ENCODE assay signal across 15 cellular contexts in the genomic region with DNA sequence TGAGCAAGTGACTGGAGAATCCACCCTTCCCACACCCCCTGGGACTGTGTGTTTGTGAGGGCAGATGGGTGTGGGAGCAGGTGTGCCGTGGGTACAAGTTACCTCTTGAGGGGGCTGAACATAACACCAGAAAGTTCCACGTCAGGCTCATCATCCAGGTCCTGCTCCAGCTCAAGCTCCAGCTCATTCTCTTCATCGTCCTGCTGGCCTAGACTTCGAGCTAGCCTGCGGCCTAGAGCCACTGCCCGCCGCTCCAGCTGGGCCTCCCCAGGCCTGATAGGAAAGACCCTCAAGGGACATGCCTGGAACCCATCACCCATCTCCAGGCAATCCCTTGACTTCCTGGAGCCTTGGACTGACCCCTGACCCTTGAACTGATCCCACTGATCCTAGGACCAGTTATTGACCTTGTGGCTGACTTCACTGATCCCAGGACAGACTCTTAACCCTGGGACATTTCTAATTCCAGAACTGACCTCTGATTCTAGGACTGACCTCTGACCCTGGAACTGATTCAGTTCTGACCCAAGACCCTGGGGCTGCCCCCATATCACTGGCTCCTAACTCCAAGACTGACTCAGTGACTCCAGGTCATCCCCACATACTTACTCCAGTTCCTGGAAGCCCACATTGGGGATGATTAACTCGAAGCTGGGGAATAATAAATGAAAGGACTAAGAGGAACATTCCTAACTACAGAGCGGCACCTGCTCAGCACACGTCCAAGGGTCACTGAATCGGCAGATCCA. TPM values are rescaled to one million over a fixed set of nuclear protein-coding genes. Genes with fewer than 3 reads are reported as not detected.
DNase-seq lines count a peak whose midpoint lies in the region; ATAC-seq and TF ChIP-seq lines count a peak whose summit lies in the region.
"Had no signal": no experiment of that assay in that cellular context is flagged by ENCODE, and none has a peak within 500 bp of the region (broad histone marks: within the 10 kb centered on the region; RNA-seq: fewer than 3 reads in every experiment).

No MANE protein-coding gene starts in this region.

- H3K9me3 ChIP-seq in liver (ENCODE audit: control insufficient read depth in 4 of 4, low read length in 3 of 4) (no peaks in the 10 kb centered on the region), upper lobe of right lung (no peaks in the 10 kb centered on the region), PC-9 (ENCODE audit: insufficient read depth, low read depth) (no peaks in the 10 kb centered on the region)

- TF ChIP-seq RAD21 in liver (IDR thresholded peaks at IDR 0.05): no peak

- peaks cover 32% of the 10 kb centered on the region for H3K79me2 ChIP-seq in PC-9 (ENCODE audit: low read depth)

- H3K27ac Mint-ChIP-seq in activated naive CD4-positive, alpha-beta T cell treated with anti-CD3 and anti-CD28 coated beads, Interleukin-2, amount 10 ng/mL, durations not matched to agents 7 days and 5 days: no peak overlapping the region
- no peak overlapping the region for H3K27ac Mint-ChIP-seq in chondrocyte (ENCODE audit: unreplicated experiment)

- peaks cover 71% of the 10 kb centered on the region for H3K27me3 Mint-ChIP-seq in activated naive CD4-positive, alpha-beta T cell treated with anti-CD3 and anti-CD28 coated beads, Interleukin-2, amount 10 ng/mL, durations not matched to agents 7 days and 5 days
- H3K27me3 Mint-ChIP-seq in chondrocyte (ENCODE audit: low read depth): peaks cover 5% of the 10 kb centered on the region

- intact Hi-C loops in upper lobe of right lung (cut with DNase I) (no loop called here), PC-9 (cut with micrococcal nuclease; ENCODE audit: unreplicated experiment) (no loop called here)

- CTCF ChIA-PET in activated naive CD4-positive, alpha-beta T cell treated with anti-CD3 and anti-CD28 coated beads, Interleukin-2, amount 10 ng/mL, durations not matched to agents 7 days and 5 days (lab: Charles Lee): interaction anchor here (0.8 to 2.5 kb wide), 6 partner anchors 9 to 145 kb away, joined by 3 to 12 read pairs (median 3); no protein-coding TSS in a partner anchor
- CTCF ChIA-PET in PC-9 (lab: Charles Lee): no interaction called here

- no peak overlapping the region for H3K27ac ChIP-seq in liver (ENCODE audit: low read depth in 1 of 2, low read length in 2 of 2)
- H3K27ac ChIP-seq in upper lobe of right lung: no peak overlapping the region
- no peak overlapping the region for H3K27ac ChIP-seq in PC-9
- H3K27ac ChIP-seq: 22Rv1 had no signal

- TF ChIP-seq CTCF in chondrocyte (IDR thresholded peaks at IDR 0.05) (no peak), liver (IDR thresholded peaks at IDR 0.05; ENCODE audit: low read depth, low read length, missing input control) (no peak), upper lobe of right lung (IDR thresholded peaks at IDR 0.05) (no peak), PC-9 (conservative IDR thresholded peaks at IDR 0.05) (no peak)

- no TSS peak for BruUV-seq in PC-9 (replicated peaks; lab: Mats Ljungman, UMichigan)

- ATAC-seq in upper lobe of right lung: no peak

- H3K36me3 ChIP-seq in liver (ENCODE audit: control insufficient read depth in 4 of 4, insufficient read depth in 3 of 4, low read depth in 1 of 4, low read length in 3 of 4) (no peaks in the 10 kb centered on the region), upper lobe of right lung (no peaks in the 10 kb centered on the region), PC-9 (ENCODE audit: low read depth) (peaks cover 13% of the 10 kb centered on the region; the same call in 1 of the 2 replicates)

- no peak overlapping the region for H3K4me3 Mint-ChIP-seq in activated naive CD4-positive, alpha-beta T cell treated with anti-CD3 and anti-CD28 coated beads, Interleukin-2, amount 10 ng/mL, durations not matched to agents 7 days and 5 days
- no peak overlapping the region for H3K4me3 Mint-ChIP-seq in chondrocyte (ENCODE audit: unreplicated experiment)

- H4K20me1 ChIP-seq in PC-9 (ENCODE audit: insufficient read depth): no peaks in the 10 kb centered on the region

- DNase-seq in activated naive CD4-positive, alpha-beta T cell treated with anti-CD3 and anti-CD28 coated beads, Interleukin-2, amount 10 ng/mL, durations not matched to agents 7 days and 5 days: peak; percentile 18
- no peak for DNase-seq in activated naive CD4-positive, alpha-beta T cell treated with Interleukin-2 at 50 U/mL for 16 hours
- peak; percentile 34 for DNase-seq in chondrocyte (ENCODE audit: low spot score)
- DNase-seq in upper lobe of right lung: peak; percentile 42
- DNase-seq in NCI-H187 treated with DMSO at 0.1 percent for 48 hours (lab: John Stamatoyannopoulos, UW): no peak
- no peak for DNase-seq in GF-D8 (lab: John Stamatoyannopoulos, UW)
- no peak for DNase-seq in PC-9
- DNase-seq: C1 segment of cervical spinal cord, COR-L47, DMS153, KG1, NCI-H1092, NCI-H1694 had no signal

- no peak overlapping the region for H3K9ac ChIP-seq in liver (ENCODE audit: low read depth in 1 of 2, low read length in 2 of 2)

- H3K4me1 Mint-ChIP-seq in activated naive CD4-positive, alpha-beta T cell treated with anti-CD3 and anti-CD28 coated beads, Interleukin-2, amount 10 ng/mL, durations not matched to agents 7 days and 5 days: peaks cover 14% of the 10 kb centered on the region
- peaks cover 10% of the 10 kb centered on the region for H3K4me1 Mint-ChIP-seq in chondrocyte (ENCODE audit: low read depth)

- no peak overlapping the region for H2AFZ ChIP-seq in PC-9

- WGBS in liver: 90% methylated on average over 11 of the region's 11 CpGs

- no peaks in the 10 kb centered on the region for H3K9me2 ChIP-seq in PC-9 (ENCODE audit: insufficient read depth)

- no peaks in the 10 kb centered on the region for H3K9me3 Mint-ChIP-seq in activated naive CD4-positive, alpha-beta T cell treated with anti-CD3 and anti-CD28 coated beads, Interleukin-2, amount 10 ng/mL, durations not matched to agents 7 days and 5 days
- no peaks in the 10 kb centered on the region for H3K9me3 Mint-ChIP-seq in chondrocyte (ENCODE audit: low read depth)

- H3K36me3 Mint-ChIP-seq in activated naive CD4-positive, alpha-beta T cell treated with anti-CD3 and anti-CD28 coated beads, Interleukin-2, amount 10 ng/mL, durations not matched to agents 7 days and 5 days: no peaks in the 10 kb centered on the region
- no peaks in the 10 kb centered on the region for H3K36me3 Mint-ChIP-seq in chondrocyte (ENCODE audit: low read depth)

- H3K27me3 ChIP-seq in liver (ENCODE audit: control insufficient read depth in 4 of 4, insufficient read depth in 4 of 4, low read length in 3 of 4): no peaks in the 10 kb centered on the region
- peaks cover 15% of the 10 kb centered on the region for H3K27me3 ChIP-seq in upper lobe of right lung
- H3K27me3 ChIP-seq in PC-9 (ENCODE audit: insufficient read depth, low read depth): no peaks in the 10 kb centered on the region

- H3K4me1 ChIP-seq in liver (ENCODE audit: control insufficient read depth in 4 of 4, insufficient read depth in 4 of 4, low read length in 3 of 4) (peaks cover 7 to 14% (median 13%) of the 10 kb centered on the region in 4 donors), upper lobe of right lung (peaks cover 13% of the 10 kb centered on the region), PC-9 (replicated peaks; ENCODE audit: insufficient read depth) (peaks cover 30% of the 10 kb centered on the region)

- peaks cover 4% of the 10 kb centered on the region; the same call in 1 of the 2 replicates for H3F3A ChIP-seq in PC-9 (ENCODE audit: insufficient read depth, low read depth)

- POLR2A ChIA-PET in PC-9 (lab: Charles Lee; ENCODE audit: unreplicated experiment): no interaction called here

- no peak overlapping the region for H3K4me3 ChIP-seq in liver (ENCODE audit: low read depth in 1 of 3, low read length in 3 of 3)
- H3K4me3 ChIP-seq in upper lobe of right lung: no peak overlapping the region
- H3K4me3 ChIP-seq in PC-9: no peak overlapping the region

- H3K4me2 ChIP-seq in PC-9: no peak overlapping the region

TF ChIP-seq in liver, 16 proteins besides CTCF, POLR2A, EP300 and RAD21:
- no peak for TF ChIP-seq RXRA (IDR thresholded peaks at IDR 0.05)
- TF ChIP-seq FOXA2 (IDR thresholded peaks at IDR 0.05): no peak
- TF ChIP-seq, protein P1, sequence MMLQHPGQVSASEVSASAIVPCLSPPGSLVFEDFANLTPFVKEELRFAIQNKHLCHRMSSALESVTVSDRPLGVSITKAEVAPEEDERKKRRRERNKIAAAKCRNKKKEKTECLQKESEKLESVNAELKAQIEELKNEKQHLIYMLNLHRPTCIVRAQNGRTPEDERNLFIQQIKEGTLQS (IDR thresholded peaks at IDR 0.05): no peak
- peak; percentile 70 for TF ChIP-seq NR2F2 (IDR thresholded peaks at IDR 0.05)
- peak; percentile 29 to 62 for TF ChIP-seq HNF4A (conservative IDR thresholded peaks at IDR 0.05)
- no peak for TF ChIP-seq SP1 (IDR thresholded peaks at IDR 0.05)
- no peak for TF ChIP-seq FOXA1 (IDR thresholded peaks at IDR 0.05)
- no peak for TF ChIP-seq JUND (IDR thresholded peaks at IDR 0.05)
TF ChIP-seq in liver: peak in this region for 2.

RNA-seq across cellular contexts. Expression of gene SPAG4, which starts 11.8 kb away (rescaled TPM):
- total RNA-seq in chondrocyte: 1.9 to 8.8 TPM (median 8.6 TPM) in 3 replicates
- 1 to 10 TPM; 3.3 to 3.5 TPM for total RNA-seq in liver
- 1 to 10 TPM; 2.1 to 4.6 TPM for polyA plus RNA-seq in liver
- total RNA-seq in upper lobe of right lung: 2.9 TPM
- total RNA-seq in PC-9 (2021): 14.1 and 22.9 TPM in 2 replicates

Comparison
In these comparisons a context has a peak if more than half of its experiments do, and no peak if none do; other contexts are left out.
1. DNase-seq: peak in activated naive CD4-positive, alpha-beta T cell treated with anti-CD3 and anti-CD28 coated beads, Interleukin-2, amount 10 ng/mL, durations not matched to agents 7 days and 5 days (single experiment), chondrocyte (single experiment) and upper lobe of right lung (single experiment); none in activated naive CD4-positive, alpha-beta T cell treated with Interleukin-2 at 50 U/mL for 16 hours (single experiment), NCI-H187 treated with DMSO at 0.1 percent for 48 hours (single experiment), GF-D8 (single experiment) and PC-9 (0 of 2).